In the genomic region with DNA sequence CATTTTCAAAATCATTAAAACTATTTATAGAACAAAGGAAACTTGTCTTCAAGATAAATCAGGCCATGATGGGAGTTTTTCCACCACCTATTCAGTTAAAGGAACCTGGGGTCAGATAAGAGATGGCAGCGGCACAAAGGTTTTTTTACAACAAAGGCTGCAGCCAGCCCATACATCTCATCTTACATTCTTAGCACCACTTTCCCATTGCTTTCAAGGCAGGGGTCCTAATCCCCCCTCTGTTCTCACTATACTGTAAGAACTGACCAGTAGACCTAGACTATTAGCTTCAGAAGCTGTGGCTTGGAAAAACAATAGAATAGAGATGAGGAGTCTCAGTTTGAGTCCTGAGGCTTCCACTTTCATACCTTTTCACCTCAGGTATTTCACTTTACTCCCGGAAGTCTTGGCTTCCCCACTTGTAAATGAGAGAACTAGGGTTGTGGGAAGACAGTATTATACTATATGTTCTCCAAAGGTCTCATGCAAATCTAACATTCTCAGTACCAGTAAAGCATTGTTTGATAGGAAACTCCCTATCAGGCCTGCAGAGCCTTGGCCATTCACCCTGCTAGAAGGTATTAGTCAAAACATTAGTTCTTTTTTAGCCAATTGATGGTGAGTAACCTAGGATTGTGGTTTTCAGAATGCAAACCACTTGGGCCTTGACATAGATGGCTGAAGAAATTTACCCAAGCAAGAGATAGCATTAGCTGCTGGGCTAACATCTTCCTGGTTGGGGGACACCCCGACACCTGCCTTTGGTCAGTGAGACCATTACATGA, we compare ENCODE assay signal across 17 cellular contexts.
DNase-seq lines count a peak whose midpoint lies in the region; ATAC-seq and FAIRE-seq lines count a peak whose summit lies in the region.
"Had no signal": no experiment of that assay in that cellular context is flagged by ENCODE, and none has a peak within 500 bp of the region (broad histone marks: within the 10 kb centered on the region; RNA-seq: fewer than 3 reads in every experiment).

No MANE protein-coding gene starts in this region.

- DNase-seq in iPS-NIHi7 (ENCODE audit: extremely low spot score), result no peak
- DNase-seq in HTR-8/SVneo (ENCODE audit: insufficient read length, low spot score), result no peak
- no peak for DNase-seq in DMS53 (lab: John Stamatoyannopoulos, UW)
- DNase-seq in NCI-H2227 treated with DMSO at 0.1 percent for 48 hours (lab: John Stamatoyannopoulos, UW), result no peak
- DNase-seq: amniotic stem cell; DMS153; GOT3; hypothalamus; left ventricle myocardium superior; nephron progenitor cell; OCI-M1; right cardiac atrium; stimulated activated CD4-positive, alpha-beta T cell treated with anti-CD3 and anti-CD28 coated beads, Interleukin-4, amount 100 ng/mL, for 24 hours had no signal

- ATAC-seq in GM18517 (IDR thresholded peaks at IDR 0.05; ENCODE audit: unreplicated experiment) (peak; percentile 82), GM21390 (IDR thresholded peaks at IDR 0.05; ENCODE audit: unreplicated experiment) (peak; percentile 87), HG02884 (IDR thresholded peaks at IDR 0.05; ENCODE audit: unreplicated experiment) (peak; percentile 90), HG03565 (IDR thresholded peaks at IDR 0.05; ENCODE audit: unreplicated experiment) (peak; percentile 87)
- ATAC-seq: left ventricle myocardium superior, right cardiac atrium had no signal

- no peak for FAIRE-seq in HTR-8/SVneo (lab: Jason Lieb, UNC)
